ENCODE assay signal across 1 cellular context in the genomic region with DNA sequence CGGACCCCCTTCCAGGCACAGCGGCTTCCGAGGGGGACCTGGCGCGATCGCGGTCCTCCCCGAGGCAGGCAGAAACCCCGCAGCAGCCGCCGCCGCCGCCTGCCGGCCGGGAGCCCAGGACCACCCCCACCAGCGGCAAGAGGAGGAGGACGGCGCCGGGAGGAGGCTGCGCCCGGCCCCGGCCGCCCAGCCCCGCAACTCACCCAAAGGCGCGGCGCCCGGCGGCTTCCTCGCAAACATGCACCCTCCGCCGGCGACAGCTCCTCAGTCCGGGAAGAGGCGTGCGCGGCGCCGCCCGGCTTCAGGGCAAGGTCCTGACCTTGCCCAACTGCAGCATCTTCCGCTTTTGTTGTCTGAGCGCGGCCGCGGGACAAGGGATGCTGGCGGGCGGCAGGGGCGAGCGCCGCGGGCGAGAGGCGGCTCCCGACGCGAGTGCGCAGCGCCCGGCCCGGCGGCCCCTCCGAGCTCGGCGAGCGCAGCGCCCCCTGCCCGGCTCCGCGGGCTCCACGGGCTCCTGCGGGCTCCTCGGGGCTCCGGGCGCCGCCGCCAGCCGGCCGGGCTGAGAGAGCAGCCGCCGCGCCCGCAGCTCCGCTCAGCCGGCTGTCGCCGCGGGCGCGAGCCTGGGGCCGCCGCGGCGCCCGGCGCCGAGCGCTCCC.
TF ChIP-seq lines count a peak whose summit lies in the region.

No MANE protein-coding gene starts in this region.

TF ChIP-seq in H1, 55 proteins besides CTCF, POLR2A, EP300 and RAD21 (continued from another document):
- TF ChIP-seq PHF8 (conservative IDR thresholded peaks at IDR 0.05; ENCODE audit: low read depth, low read length), result peak; percentile 41; the same call in 1 of the 2 replicates
- TF ChIP-seq, protein P1, sequence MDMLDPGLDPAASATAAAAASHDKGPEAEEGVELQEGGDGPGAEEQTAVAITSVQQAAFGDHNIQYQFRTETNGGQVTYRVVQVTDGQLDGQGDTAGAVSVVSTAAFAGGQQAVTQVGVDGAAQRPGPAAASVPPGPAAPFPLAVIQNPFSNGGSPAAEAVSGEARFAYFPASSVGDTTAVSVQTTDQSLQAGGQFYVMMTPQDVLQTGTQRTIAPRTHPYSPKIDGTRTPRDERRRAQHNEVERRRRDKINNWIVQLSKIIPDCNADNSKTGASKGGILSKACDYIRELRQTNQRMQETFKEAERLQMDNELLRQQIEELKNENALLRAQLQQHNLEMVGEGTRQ (IDR thresholded peaks at IDR 0.05; ENCODE audit: low read length), result no peak
- 0 out of 2 replicates have a peak, but pooled peaks have one; percentile 7 for TF ChIP-seq TAF1 (IDR thresholded peaks at IDR 0.05; ENCODE audit: low read depth, low read length)
